Comparison of ENCODE assay signal across 18 cellular contexts in the genomic region with DNA sequence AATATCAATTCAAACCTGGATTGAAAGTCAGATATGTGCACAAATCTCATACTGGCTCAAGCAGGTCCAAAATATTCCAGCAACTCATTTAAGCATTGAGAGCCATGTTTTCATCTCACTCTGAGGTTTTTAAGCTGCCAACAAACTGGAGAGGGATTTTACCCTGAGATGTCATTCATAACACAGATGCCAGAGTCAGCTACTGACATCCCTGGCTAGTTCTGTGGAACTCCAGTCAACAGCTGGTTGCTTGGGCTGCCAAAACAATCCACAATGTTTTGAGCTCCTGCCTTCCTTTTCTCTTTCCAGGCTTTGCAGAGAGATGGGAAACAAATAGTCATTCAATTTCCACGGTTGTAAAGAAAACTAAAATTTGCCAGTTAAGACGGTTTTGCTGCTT.
DNase-seq lines count a peak whose midpoint lies in the region; ATAC-seq and TF ChIP-seq lines count a peak whose summit lies in the region.
"Had no signal": no experiment of that assay in that cellular context is flagged by ENCODE, and none has a peak within 500 bp of the region (broad histone marks: within the 10 kb centered on the region; RNA-seq: fewer than 3 reads in every experiment).

No MANE protein-coding gene starts in this region.

- no peak for TF ChIP-seq CTCF in smooth muscle cell (IDR thresholded peaks at IDR 0.05; ENCODE audit: borderline replicate concordance, insufficient read depth, poor library complexity, severe bottlenecking)

- H3K4me2 ChIP-seq in smooth muscle cell, result no peak overlapping the region
- H3K4me2 ChIP-seq: A549, KMS-11 had no signal

- no peaks in the 10 kb centered on the region for H3K79me2 ChIP-seq in smooth muscle cell (ENCODE audit: low read depth)

- H3K36me3 ChIP-seq in smooth muscle cell (ENCODE audit: low read depth), result no peaks in the 10 kb centered on the region
- H3K36me3 ChIP-seq: SJCRH30 had no signal

- no peak overlapping the region for H3K9ac ChIP-seq in smooth muscle cell (ENCODE audit: low read depth)
- H3K9ac ChIP-seq: KMS-11 had no signal

- H3K4me3 ChIP-seq in smooth muscle cell, result no peak overlapping the region
- H3K4me3 ChIP-seq: A549, SJCRH30 had no signal

- no peaks in the 10 kb centered on the region for H3F3A ChIP-seq in smooth muscle cell (ENCODE audit: low read depth)

- peak; percentile 61 for DNase-seq in DMS 273 treated with DMSO at 0.1 percent for 48 hours (lab: John Stamatoyannopoulos, UW)
- peak; percentile 91 for DNase-seq in NCI-H524 treated with DMSO at 0.1 percent for 48 hours (lab: John Stamatoyannopoulos, UW)
- DNase-seq in kidney glomerular epithelial cell (lab: John Stamatoyannopoulos, UW), result peak; percentile 32
- DNase-seq in smooth muscle cell (lab: John Stamatoyannopoulos, UW; ENCODE audit: unreplicated experiment), result no peak
- DNase-seq in globus pallidus (ENCODE audit: low spot score), result no peak
- DNase-seq: CD4-positive, CD25-positive, alpha-beta regulatory T cell; IMR-90; NCI-H1092 treated with DMSO at 0.1 percent for 48 hours; NCI-H146; NCI-H2081 treated with DMSO at 0.1 percent for 48 hours; NK-92 treated with Interleukin-12 subunit alpha and Interleukin-12 subunit beta, amount 100 ng/mL, for 24 hours; T-helper 1 cell had no signal

- no peaks in the 10 kb centered on the region for H3K4me1 ChIP-seq in smooth muscle cell (ENCODE audit: low read depth)
- H3K4me1 ChIP-seq: A549, SJCRH30 had no signal

- no peak overlapping the region for H3K27ac ChIP-seq in smooth muscle cell (ENCODE audit: low read depth)
- H3K27ac ChIP-seq: A549, KMS-11, SJCRH30 had no signal

- H4K20me1 ChIP-seq in smooth muscle cell (ENCODE audit: low read depth), result no peaks in the 10 kb centered on the region

- H3K27me3 ChIP-seq in smooth muscle cell (ENCODE audit: low read depth), result no peaks in the 10 kb centered on the region
- H3K27me3 ChIP-seq: SJCRH30 had no signal

- H3K9me3 ChIP-seq in smooth muscle cell (replicated peaks; ENCODE audit: low read depth), result no peaks in the 10 kb centered on the region
- H3K9me3 ChIP-seq: A549, SJCRH30 had no signal

- 86% methylated on average over 2 of the region's 2 CpGs for WGBS in smooth muscle cell (ENCODE audit: low lambda C conversion rate)

- H2AFZ ChIP-seq in smooth muscle cell (ENCODE audit: low read depth), result peak overlapping the region; percentile 13

- ATAC-seq in GM19023 (IDR thresholded peaks at IDR 0.05; ENCODE audit: unreplicated experiment) (no peak), HG02623 (IDR thresholded peaks at IDR 0.05; ENCODE audit: unreplicated experiment) (no peak)
- ATAC-seq: A549, Panc1 had no signal

Comparison
In these comparisons a context has a peak if more than half of its experiments do, and no peak if none do; other contexts are left out.
1. DNase-seq: peak in DMS 273 treated with DMSO at 0.1 percent for 48 hours (single experiment), NCI-H524 treated with DMSO at 0.1 percent for 48 hours (single experiment) and kidney glomerular epithelial cell (single experiment); none in smooth muscle cell (single experiment) and globus pallidus (single experiment).